In the genomic region with DNA sequence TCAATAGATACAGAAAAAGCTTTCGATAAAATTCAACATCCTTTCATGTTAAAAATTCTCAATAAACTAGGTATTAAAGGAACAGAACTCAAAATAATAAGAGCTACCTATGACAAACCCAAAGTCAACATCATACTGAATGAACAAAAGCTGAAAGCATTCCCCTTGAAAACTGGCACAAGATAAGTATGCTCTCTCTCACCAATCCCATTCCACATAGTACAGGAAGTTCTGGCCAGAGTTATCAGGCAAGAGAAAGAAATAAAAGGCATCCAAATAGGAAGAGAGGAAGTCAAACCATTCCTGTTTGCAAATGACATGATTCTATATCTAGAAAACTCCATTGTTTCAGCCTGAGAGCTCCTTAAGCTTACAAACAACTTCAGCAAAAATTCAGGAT, we compare ENCODE assay signal across 23 cellular contexts.
"Had no signal": no experiment of that assay in that cellular context is flagged by ENCODE, and none has a peak within 500 bp of the region (broad histone marks: within the 10 kb centered on the region; RNA-seq: fewer than 3 reads in every experiment).

No MANE protein-coding gene starts in this region.

- ATAC-seq: natural killer cell; right lobe of liver; stimulated activated memory B cell treated with anti-CD40 and anti-IgM and Interleukin-4, amounts not matched to agents 10 μg/mL and 1 μg/mL and 100 μg/mL, for 72 hours; stimulated activated naive CD8-positive, alpha-beta T cell treated with anti-CD3 and anti-CD28 coated beads, Interleukin-15, amount 100 ng/mL, for 72 hours had no signal

- H3K4me3 Mint-ChIP-seq: mesothelial cell of epicardium; naive B cell; natural killer cell; stimulated activated memory B cell treated with anti-CD40 and anti-IgM and Interleukin-4, amounts not matched to agents 10 μg/mL and 1 μg/mL and 100 μg/mL, for 72 hours; stimulated activated naive CD8-positive, alpha-beta T cell treated with anti-CD3 and anti-CD28 coated beads, Interleukin-15, amount 100 ng/mL, for 72 hours; type B pancreatic cell had no signal

- H3K36me3 Mint-ChIP-seq: mesothelial cell of epicardium; naive B cell; stimulated activated memory B cell treated with anti-CD40 and anti-IgM and Interleukin-4, amounts not matched to agents 10 μg/mL and 1 μg/mL and 100 μg/mL, for 72 hours; type B pancreatic cell had no signal

- H3K27ac ChIP-seq: left ventricle myocardium inferior, ovary, right atrium auricular region, right lobe of liver, tibial nerve, vagina had no signal

- DNase-seq: islet precursor cell; left ventricle myocardium inferior; mesendoderm; naive B cell; natural killer cell; ovary; right lobe of liver; stimulated activated CD4-positive, alpha-beta T cell treated with anti-CD3 and anti-CD28 coated beads, Interleukin-1b, Interleukin-23, amount 100 ng/mL, for 48 hours; stimulated activated CD4-positive, alpha-beta T cell treated with anti-CD3 and anti-CD28 coated beads, Interleukin-2, amount 100 ng/mL, for 48 hours; stimulated activated CD4-positive, alpha-beta T cell treated with anti-CD3 and anti-CD28 coated beads, Interleukin-4, amount 100 ng/mL, for 4 hours; stimulated activated CD8-positive, alpha-beta memory T cell treated with anti-CD3 and anti-CD28 coated beads, Interleukin-4, amount 100 ng/mL, for 48 hours; stimulated activated naive CD4-positive, alpha-beta T cell treated with Interleukin-2 at 50 U/mL for 16 hours; stimulated activated naive CD8-positive, alpha-beta T cell treated with anti-CD3 and anti-CD28 coated beads, Interleukin-15, amount 100 ng/mL, for 72 hours; substantia nigra had no signal

- H3K27me3 ChIP-seq: ovary, right atrium auricular region, right lobe of liver, tibial nerve, vagina had no signal

- H3K4me1 ChIP-seq: left ventricle myocardium inferior, right atrium auricular region, right lobe of liver, tibial nerve, vagina had no signal

- H3K4me3 ChIP-seq: left ventricle myocardium inferior, lung, ovary, right atrium auricular region, right lobe of liver, smooth muscle cell, tibial nerve, vagina had no signal

- H3K9me3 Mint-ChIP-seq: mesothelial cell of epicardium, type B pancreatic cell had no signal

- H3K27me3 Mint-ChIP-seq: naive B cell; progenitor cell of endocrine pancreas; stimulated activated memory B cell treated with anti-CD40 and anti-IgM and Interleukin-4, amounts not matched to agents 10 μg/mL and 1 μg/mL and 100 μg/mL, for 72 hours; stimulated activated naive CD8-positive, alpha-beta T cell treated with anti-CD3 and anti-CD28 coated beads, Interleukin-15, amount 100 ng/mL, for 72 hours; type B pancreatic cell had no signal

- H3K36me3 ChIP-seq: left ventricle myocardium inferior, ovary, right atrium auricular region, right lobe of liver, tibial nerve, vagina had no signal

- H3K9me3 ChIP-seq: ovary, right atrium auricular region, right lobe of liver, tibial nerve, vagina had no signal

- H3K27ac Mint-ChIP-seq: mesothelial cell of epicardium; naive B cell; natural killer cell; progenitor cell of endocrine pancreas; stimulated activated memory B cell treated with anti-CD40 and anti-IgM and Interleukin-4, amounts not matched to agents 10 μg/mL and 1 μg/mL and 100 μg/mL, for 72 hours; stimulated activated naive CD8-positive, alpha-beta T cell treated with anti-CD3 and anti-CD28 coated beads, Interleukin-15, amount 100 ng/mL, for 72 hours; type B pancreatic cell had no signal

- H3K4me1 Mint-ChIP-seq: mesothelial cell of epicardium; naive B cell; natural killer cell; stimulated activated memory B cell treated with anti-CD40 and anti-IgM and Interleukin-4, amounts not matched to agents 10 μg/mL and 1 μg/mL and 100 μg/mL, for 72 hours; stimulated activated naive CD8-positive, alpha-beta T cell treated with anti-CD3 and anti-CD28 coated beads, Interleukin-15, amount 100 ng/mL, for 72 hours had no signal
